Comparison of ENCODE assay signal across 8 cellular contexts in the genomic region with DNA sequence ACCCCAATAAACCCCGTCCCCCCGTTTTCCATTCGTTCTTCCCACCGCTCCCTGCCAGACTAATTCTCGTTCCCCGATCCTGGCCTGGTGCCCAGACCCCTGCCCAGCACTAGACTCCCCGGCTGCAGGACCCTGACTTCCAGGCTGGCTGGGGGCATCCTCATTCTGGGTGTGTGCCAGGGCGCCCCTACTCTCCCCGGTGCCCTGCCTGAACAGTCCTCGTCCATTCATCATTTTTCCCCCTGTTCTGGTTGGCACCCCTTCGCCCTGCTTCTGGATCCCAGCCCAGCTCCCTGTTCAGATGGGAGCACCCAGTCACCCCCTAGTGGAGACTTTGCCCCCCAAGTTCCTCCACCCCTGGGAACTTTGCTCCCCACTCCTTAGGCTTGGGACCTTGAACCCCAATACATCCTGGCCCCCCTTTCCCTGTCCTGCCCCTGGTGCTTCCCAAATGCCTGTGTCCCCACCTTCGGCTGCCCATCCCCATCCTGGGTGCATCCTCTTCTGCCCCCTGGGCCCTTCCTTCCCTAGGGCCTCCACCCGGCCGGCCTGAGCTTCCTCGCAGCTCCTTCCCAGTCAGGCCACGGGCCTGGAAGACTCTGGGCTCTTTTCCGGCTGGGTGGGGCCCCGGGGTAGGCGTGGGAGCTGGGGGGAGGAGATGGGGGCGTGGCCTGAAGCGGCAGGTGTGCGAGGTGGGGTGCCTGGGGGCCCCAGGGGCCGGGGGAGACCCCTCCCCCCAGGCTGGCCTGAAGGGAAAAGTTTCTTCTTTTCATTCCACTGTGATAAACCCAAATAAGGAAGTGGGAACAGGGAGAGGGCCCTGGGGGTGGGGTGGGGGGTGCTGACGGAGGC. TPM values are rescaled to one million over a fixed set of nuclear protein-coding genes. Genes with fewer than 3 reads are reported as not detected.
DNase-seq lines count a peak whose midpoint lies in the region; ATAC-seq and TF ChIP-seq lines count a peak whose summit lies in the region.

No MANE protein-coding gene starts in this region.

- H4K20me1 ChIP-seq in MM.1S (ENCODE audit: insufficient read depth, low read length), result no peaks in the 10 kb centered on the region

- H3K27me3 ChIP-seq in MM.1S (replicated peaks; ENCODE audit: insufficient read depth, low read length), result peaks cover 5% of the 10 kb centered on the region; the same call in 1 of the 2 replicates

- H3K9ac ChIP-seq in MM.1S (ENCODE audit: low read length), result peak overlapping the region; percentile 69; the same call in 1 of the 2 replicates

- H3K4me1 ChIP-seq in MM.1S (ENCODE audit: low read length), result no peaks in the 10 kb centered on the region; the same call in 1 of the 2 replicates

- H3K36me3 ChIP-seq in MM.1S (replicated peaks; ENCODE audit: insufficient read depth, low read length), result no peaks in the 10 kb centered on the region

- CTCF ChIA-PET in GM10248 (lab: Yijun Ruan, JAX), result interaction anchor here (0.8 to 4.6 kb wide), 15 partner anchors 8 to 65 kb away, joined by 3 to 134 read pairs (median 4); a partner anchor contains a TSS

- DNase-seq in GM10248 (ENCODE audit: extremely low spot score) (peak; percentile 50), MM.1S (no peak), astrocyte of the hippocampus (ENCODE audit: low read depth, low spot score) (peak; percentile 62), iPS-NIHi11 (ENCODE audit: low spot score) (peak; percentile 71), omental fat pad (ENCODE audit: low spot score) (no peak), NCI-H2107 treated with DMSO at 0.1 percent for 48 hours (lab: John Stamatoyannopoulos, UW; ENCODE audit: unreplicated experiment) (no peak)
- DNase-seq in stimulated activated naive CD8-positive, alpha-beta T cell treated with anti-CD3 and anti-CD28 coated beads, Interleukin-15, Interleukin-2, amounts not matched to agents 100 U/mL and 50 U/mL, for 24 hours, result peak; percentile 52

- H3K9me2 ChIP-seq in MM.1S (replicated peaks; ENCODE audit: insufficient read depth, low read length), result no peaks in the 10 kb centered on the region

- peaks cover 9% of the 10 kb centered on the region for H3K79me2 ChIP-seq in MM.1S (ENCODE audit: low read length)

- H3F3A ChIP-seq in MM.1S (ENCODE audit: insufficient read depth, low read length), result 0 out of 2 replicates have a peak, but pooled peaks cover under 1% of the 10 kb centered on the region

- no peak for ATAC-seq in stimulated activated naive CD8-positive, alpha-beta T cell treated with anti-CD3 and anti-CD28 coated beads, Interleukin-15, Interleukin-2, amounts not matched to agents 100 U/mL and 50 U/mL, for 24 hours
- ATAC-seq in HG03045 (IDR thresholded peaks at IDR 0.05; ENCODE audit: unreplicated experiment) (no peak), omental fat pad (ENCODE audit: low FRiP score) (no peak)

- H3K4me2 ChIP-seq in MM.1S (ENCODE audit: low read depth, low read length), result peak overlapping the region; percentile 100

- H3K4me3 ChIP-seq in MM.1S (ENCODE audit: low read length), result peak overlapping the region; percentile 83

- POLR2A ChIA-PET in GM10248 (lab: Yijun Ruan, JAX), result interaction anchor here (0.9 to 1.3 kb wide), 2 partner anchors 11 to 19 kb away, joined by 3 to 4 read pairs; no protein-coding TSS in a partner anchor

- H3K27ac ChIP-seq in MM.1S (ENCODE audit: low read length), result no peak overlapping the region

- H3K9me3 ChIP-seq in MM.1S (replicated peaks; ENCODE audit: insufficient read depth, low read length), result no peaks in the 10 kb centered on the region

- H2AFZ ChIP-seq in MM.1S (ENCODE audit: low read length), result peak overlapping the region; percentile 84

- TF ChIP-seq CTCF in GM10248 (IDR thresholded peaks at IDR 0.05; ENCODE audit: control extremely low read depth, extremely low read depth, low read depth, missing control alignments) (peak; percentile 31), MM.1S (IDR thresholded peaks at IDR 0.05; ENCODE audit: low read length) (peak; percentile 55), omental fat pad (IDR thresholded peaks at IDR 0.05) (no peak)

RNA-seq across cellular contexts. Expression of a gene that starts 0.9 kb away (rescaled TPM):
- total RNA-seq in omental fat pad, result 10 to 100 TPM; 14.7 to 26.5 (median 19.7) TPM

RNA-seq across cellular contexts. Expression of a gene that starts 5.5 kb away (rescaled TPM):
- 100 to 1,000 TPM in 1 of 4 donors, 10 to 100 TPM in 3; 95.0 to 140 (median 97.9) TPM for total RNA-seq in omental fat pad

RNA-seq across cellular contexts. Expression of a gene that starts 11.3 kb away (rescaled TPM):
- total RNA-seq in omental fat pad, result 10 to 100 TPM; 41.8 to 78.5 (median 49.5) TPM

RNA-seq across cellular contexts. Expression of a gene that starts 17.8 kb away (rescaled TPM):
- total RNA-seq in omental fat pad, result 100 to 1,000 TPM in 3 of 4 donors, 10 to 100 TPM in 1; 89.2 to 172 (median 149) TPM

RNA-seq across cellular contexts. Expression of a gene that starts 21.9 kb away (rescaled TPM):
- 10 to 100 TPM; 19.2 to 25.8 (median 21.6) TPM for total RNA-seq in omental fat pad

Comparison
In these comparisons a context has a peak if more than half of its experiments do, and no peak if none do; other contexts are left out.
1. DNase-seq: peak in GM10248 (single experiment), astrocyte of the hippocampus (single experiment), iPS-NIHi11 (single experiment) and stimulated activated naive CD8-positive, alpha-beta T cell treated with anti-CD3 and anti-CD28 coated beads, Interleukin-15, Interleukin-2, amounts not matched to agents 100 U/mL and 50 U/mL, for 24 hours (single experiment); none in MM.1S (single experiment), omental fat pad (single experiment) and NCI-H2107 treated with DMSO at 0.1 percent for 48 hours (single experiment).
2. CTCF ChIP-seq: peak in GM10248 (single experiment) and MM.1S (single experiment); none in omental fat pad (0 of 3).